ENCODE assay signal across 8 cellular contexts in the genomic region with DNA sequence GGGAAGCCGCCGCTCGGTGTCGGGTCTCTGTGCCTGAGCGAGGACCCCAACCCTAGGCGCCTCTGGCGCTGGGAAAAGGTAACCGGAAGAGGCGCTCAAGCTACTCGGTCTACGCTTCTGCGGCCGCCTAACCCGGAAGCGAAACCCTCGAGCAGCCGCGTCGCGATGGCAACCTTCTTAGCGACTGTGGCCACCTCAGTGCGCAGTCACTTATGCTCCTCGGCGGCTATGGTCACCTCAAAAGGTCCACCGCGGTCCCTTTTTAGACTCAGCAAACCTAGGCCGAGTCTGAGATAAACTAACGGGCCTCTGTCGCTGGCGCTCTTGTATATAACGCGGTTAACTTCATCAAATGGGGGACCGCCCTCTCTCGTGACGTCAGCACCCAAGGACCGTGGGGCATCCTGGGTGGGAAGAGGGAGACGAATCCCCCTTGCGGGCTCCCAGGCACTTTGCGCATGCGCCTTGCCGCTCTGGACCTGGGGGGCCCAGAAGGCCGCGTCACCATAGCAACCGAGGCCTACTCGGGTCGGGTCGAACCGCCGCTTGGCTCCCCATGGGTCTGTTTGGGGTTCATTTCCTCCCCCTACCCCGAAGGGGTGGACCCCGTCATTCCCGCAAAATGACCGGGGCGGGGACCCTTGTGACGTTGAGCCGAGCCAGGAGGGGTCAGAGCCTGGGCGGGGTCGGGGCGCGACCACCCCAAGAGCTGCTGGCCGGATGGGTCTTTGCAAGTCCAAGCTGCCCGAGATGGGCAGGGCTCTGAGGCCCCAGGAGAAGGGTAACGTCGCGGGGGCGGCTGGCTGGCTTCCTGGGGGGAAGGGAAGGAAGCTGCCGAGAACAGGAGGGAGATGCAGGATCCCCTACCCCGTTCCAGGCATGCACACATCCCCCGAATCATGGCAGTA. TPM values are rescaled to one million over a fixed set of nuclear protein-coding genes. Genes with fewer than 3 reads are reported as not detected.
A peak's percentile ranks its signal among the peaks of the same experiment; 100 is the strongest.
DNase-seq lines count a peak whose midpoint lies in the region; ATAC-seq and TF ChIP-seq lines count a peak whose summit lies in the region.

Gene GTF2F1 (minus strand): TSS at position 91 of the 908 bp plus-strand sequence. CDS start 169 bp downstream, outside the sequence.

- H3K4me1 ChIP-seq in Panc1 (ENCODE audit: control insufficient read depth, insufficient read depth, low read length): peaks cover 7% of the 10 kb centered on the region; the same call in 1 of the 2 replicates
- peaks cover 9 to 11% of the 10 kb centered on the region in 2 donors for H3K4me1 ChIP-seq in muscle layer of duodenum (ENCODE audit: control insufficient read depth in 1 of 2, insufficient read depth in 2 of 2, low read length in 2 of 2)

- H3K36me3 Mint-ChIP-seq in activated T-cell treated with anti-CD3 and anti-CD28 coated beads, Interleukin-2, amount 50 U/mL, for 4 hours (ENCODE audit: insufficient read depth): peaks cover 5% of the 10 kb centered on the region

- peak; percentile 90 for DNase-seq in DMS153 (lab: John Stamatoyannopoulos, UW)
- DNase-seq in KG1 (lab: John Stamatoyannopoulos, UW): peak; percentile 98
- DNase-seq in Panc1 (ENCODE audit: low read depth, low spot score): peak; percentile 75
- peak; percentile 93 for DNase-seq in activated T-cell treated with anti-CD3 and anti-CD28 coated beads, Interleukin-2, amount 50 U/mL, for 4 hours
- DNase-seq in stimulated activated CD8-positive, alpha-beta memory T cell treated with anti-CD3 and anti-CD28 coated beads, Interleukin-7, amount 100 ng/mL, for 4 hours (ENCODE audit: low read depth in 2 of 2): peak; percentile 89 to 91

- no TSS peak for BruUV-seq in Panc1 (replicated peaks; lab: Mats Ljungman, UMichigan)

- POLR2A ChIA-PET in Panc1 (lab: Charles Lee): no interaction called here

- H3K36me3 ChIP-seq in Panc1 (ENCODE audit: control insufficient read depth, insufficient read depth, low read length) (peaks cover 6% of the 10 kb centered on the region), muscle layer of duodenum (ENCODE audit: control insufficient read depth in 1 of 2, insufficient read depth in 2 of 2, low read length in 2 of 2) (peaks cover 3 to 27% of the 10 kb centered on the region in 2 donors)

- peak within 1 kb of the TSS; percentile 96 for H3K4me3 Mint-ChIP-seq in activated T-cell treated with anti-CD3 and anti-CD28 coated beads, Interleukin-2, amount 50 U/mL, for 4 hours

- no peaks in the 10 kb centered on the region for H3K27me3 ChIP-seq in Panc1 (ENCODE audit: control insufficient read depth, insufficient read depth, low read length)
- no peaks in the 10 kb centered on the region for H3K27me3 ChIP-seq in muscle layer of duodenum (ENCODE audit: low read depth, low read length)

- in situ Hi-C loops in Panc1 (cut with HindIII; ENCODE audit: low pct_unique_long_range_greater_than_20kb, low sequenced_read_pairs): no loop called here

- no peaks in the 10 kb centered on the region for H3K27me3 Mint-ChIP-seq in activated T-cell treated with anti-CD3 and anti-CD28 coated beads, Interleukin-2, amount 50 U/mL, for 4 hours (ENCODE audit: low read depth)

- H3K9me3 ChIP-seq in Panc1 (ENCODE audit: control insufficient read depth, insufficient read depth, low read depth, low read length) (no peaks in the 10 kb centered on the region), muscle layer of duodenum (ENCODE audit: control insufficient read depth in 1 of 2, low read length in 2 of 2) (no peaks in the 10 kb centered on the region)

- H3K27ac ChIP-seq in Panc1 (ENCODE audit: low read length) (peak within 1 kb of the TSS; percentile 93), muscle layer of duodenum (ENCODE audit: low read length) (peak within 1 kb of the TSS; percentile 95)

- peak; percentile 71 for ATAC-seq in GM21576 (IDR thresholded peaks at IDR 0.05; ENCODE audit: unreplicated experiment)
- ATAC-seq in Panc1: peak; percentile 94
- peak; percentile 88 to 91 for ATAC-seq in activated T-cell treated with anti-CD3 and anti-CD28 coated beads, Interleukin-2, amount 50 U/mL, for 4 hours
- ATAC-seq in esophagus mucosa: peak; percentile 89

- CTCF ChIA-PET in Panc1 (lab: Charles Lee): interaction anchor here (0.6 kb wide), 1 partner anchor 415 kb away, joined by 3 read pairs; the partner anchor contains the start of gene RANBP3

- no peaks in the 10 kb centered on the region for H3K9me3 Mint-ChIP-seq in activated T-cell treated with anti-CD3 and anti-CD28 coated beads, Interleukin-2, amount 50 U/mL, for 4 hours

- TF ChIP-seq CTCF in Panc1 (IDR thresholded peaks at IDR 0.05): no peak

- H3K4me1 Mint-ChIP-seq in activated T-cell treated with anti-CD3 and anti-CD28 coated beads, Interleukin-2, amount 50 U/mL, for 4 hours (ENCODE audit: low read depth): peaks cover 24% of the 10 kb centered on the region

- H3K4me3 ChIP-seq in Panc1 (ENCODE audit: low read depth in 2 of 2, low read length in 2 of 2): peak within 1 kb of the TSS; percentile 80 to 94
- peak within 1 kb of the TSS; percentile 93 to 99 for H3K4me3 ChIP-seq in muscle layer of duodenum (ENCODE audit: low read depth in 1 of 2, low read length in 2 of 2)

- intact Hi-C loops in Panc1 (cut with micrococcal nuclease; ENCODE audit: unreplicated experiment): no loop called here

RNA-seq across cellular contexts. Expression of gene GTF2F1, which starts in this region (rescaled TPM):
- total RNA-seq in Panc1 (2021; ENCODE audit: unreplicated experiment) (61.1 TPM), esophagus mucosa (32.6 TPM)
- polyA plus RNA-seq in Panc1 (2012; ENCODE audit: insufficient read length): 138 TPM
- total RNA-seq in activated T-cell treated with anti-CD3 and anti-CD28 coated beads, Interleukin-2, amount 50 U/mL, for 4 hours: 10 to 100 TPM; 68.6 to 77.9 (median 75.1) TPM

Comparison
In these comparisons a context has a peak if more than half of its experiments do, and no peak if none do; other contexts are left out.
1. Peak in every context shown above with its lines: DNase-seq, ATAC-seq, H3K4me3 ChIP-seq and H3K27ac ChIP-seq.